Comparison of ENCODE assay signal across 1 cellular context in the genomic region with DNA sequence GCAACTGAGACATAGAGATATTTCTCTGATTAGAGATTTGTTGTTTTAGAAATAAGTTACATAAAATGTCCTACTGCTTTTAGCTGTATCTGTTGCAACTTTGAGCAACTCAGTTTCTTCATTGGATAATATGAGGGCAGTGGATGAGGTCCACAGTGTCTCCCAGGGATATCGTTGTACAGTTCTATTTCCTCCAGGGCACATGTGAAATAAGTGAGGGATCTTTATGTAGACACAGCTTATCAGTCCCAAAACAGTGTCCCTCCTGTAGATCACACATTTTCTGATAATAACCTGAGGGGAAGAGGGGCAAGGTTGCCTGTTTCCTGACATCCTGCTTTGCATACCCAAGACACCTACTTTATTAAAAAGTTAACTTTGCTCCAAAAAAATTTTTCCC.
TF ChIP-seq lines count a peak whose summit lies in the region.

No MANE protein-coding gene starts in this region.

TF ChIP-seq in K562, 482 proteins besides CTCF, POLR2A, EP300 and RAD21 (continued from another document and continues in another):
- TF ChIP-seq, protein P1, sequence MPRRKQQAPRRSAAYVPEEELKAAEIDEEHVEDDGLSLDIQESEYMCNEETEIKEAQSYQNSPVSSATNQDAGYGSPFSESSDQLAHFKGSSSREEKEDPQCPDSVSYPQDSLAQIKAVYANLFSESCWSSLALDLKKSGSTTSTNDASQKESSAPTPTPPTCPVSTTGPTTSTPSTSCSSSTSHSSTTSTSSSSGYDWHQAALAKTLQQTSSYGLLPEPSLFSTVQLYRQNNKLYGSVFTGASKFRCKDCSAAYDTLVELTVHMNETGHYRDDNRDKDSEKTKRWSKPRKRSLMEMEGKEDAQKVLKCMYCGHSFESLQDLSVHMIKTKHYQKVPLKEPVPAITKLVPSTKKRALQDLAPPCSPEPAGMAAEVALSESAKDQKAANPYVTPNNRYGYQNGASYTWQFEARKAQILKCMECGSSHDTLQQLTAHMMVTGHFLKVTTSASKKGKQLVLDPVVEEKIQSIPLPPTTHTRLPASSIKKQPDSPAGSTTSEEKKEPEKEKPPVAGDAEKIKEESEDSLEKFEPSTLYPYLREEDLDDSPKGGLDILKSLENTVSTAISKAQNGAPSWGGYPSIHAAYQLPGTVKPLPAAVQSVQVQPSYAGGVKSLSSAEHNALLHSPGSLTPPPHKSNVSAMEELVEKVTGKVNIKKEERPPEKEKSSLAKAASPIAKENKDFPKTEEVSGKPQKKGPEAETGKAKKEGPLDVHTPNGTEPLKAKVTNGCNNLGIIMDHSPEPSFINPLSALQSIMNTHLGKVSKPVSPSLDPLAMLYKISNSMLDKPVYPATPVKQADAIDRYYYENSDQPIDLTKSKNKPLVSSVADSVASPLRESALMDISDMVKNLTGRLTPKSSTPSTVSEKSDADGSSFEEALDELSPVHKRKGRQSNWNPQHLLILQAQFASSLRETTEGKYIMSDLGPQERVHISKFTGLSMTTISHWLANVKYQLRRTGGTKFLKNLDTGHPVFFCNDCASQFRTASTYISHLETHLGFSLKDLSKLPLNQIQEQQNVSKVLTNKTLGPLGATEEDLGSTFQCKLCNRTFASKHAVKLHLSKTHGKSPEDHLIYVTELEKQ (CRISPR knock-in tag; IDR thresholded peaks at IDR 0.05): no peak
- no peak for TF ChIP-seq PTRF (tag; IDR thresholded peaks at IDR 0.05)
- TF ChIP-seq POU5F1 (IDR thresholded peaks at IDR 0.05; ENCODE audit: borderline replicate concordance, low read depth, low read length, partially characterized antibody): no peak
- TF ChIP-seq FOXJ3 (CRISPR knock-in tag; IDR thresholded peaks at IDR 0.05): no peak
- no peak; the same call in 1 of the 2 replicates for TF ChIP-seq BHLHE40 (IDR thresholded peaks at IDR 0.05; ENCODE audit: low read length)
- TF ChIP-seq NBN (IDR thresholded peaks at IDR 0.05; ENCODE audit: low read depth): 0 out of 2 replicates have a peak, but pooled peaks have one; percentile 43
- TF ChIP-seq EP400 (IDR thresholded peaks at IDR 0.05): peak; percentile 31; the same call in 1 of the 2 replicates
- TF ChIP-seq CHD1 (IDR thresholded peaks at IDR 0.05; ENCODE audit: low read length): no peak
- peak; percentile 74 for TF ChIP-seq SMARCE1 (IDR thresholded peaks at IDR 0.05)
- TF ChIP-seq, protein P2, sequence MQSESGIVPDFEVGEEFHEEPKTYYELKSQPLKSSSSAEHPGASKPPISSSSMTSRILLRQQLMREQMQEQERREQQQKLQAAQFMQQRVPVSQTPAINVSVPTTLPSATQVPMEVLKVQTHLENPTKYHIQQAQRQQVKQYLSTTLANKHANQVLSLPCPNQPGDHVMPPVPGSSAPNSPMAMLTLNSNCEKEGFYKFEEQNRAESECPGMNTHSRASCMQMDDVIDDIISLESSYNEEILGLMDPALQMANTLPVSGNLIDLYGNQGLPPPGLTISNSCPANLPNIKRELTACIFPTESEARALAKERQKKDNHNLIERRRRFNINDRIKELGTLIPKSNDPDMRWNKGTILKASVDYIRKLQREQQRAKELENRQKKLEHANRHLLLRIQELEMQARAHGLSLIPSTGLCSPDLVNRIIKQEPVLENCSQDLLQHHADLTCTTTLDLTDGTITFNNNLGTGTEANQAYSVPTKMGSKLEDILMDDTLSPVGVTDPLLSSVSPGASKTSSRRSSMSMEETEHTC (IDR thresholded peaks at IDR 0.05): no peak
- TF ChIP-seq NFRKB (IDR thresholded peaks at IDR 0.05; ENCODE audit: low read depth): no peak
- TF ChIP-seq BCOR (IDR thresholded peaks at IDR 0.05): no peak
- TF ChIP-seq ZC3H4 (CRISPR knock-in tag; IDR thresholded peaks at IDR 0.05; ENCODE audit: borderline replicate concordance): no peak
- no peak for TF ChIP-seq ZNF274 (IDR thresholded peaks at IDR 0.05; ENCODE audit: borderline replicate concordance, low read depth, low read length)
- TF ChIP-seq FOXA1 (IDR thresholded peaks at IDR 0.05; ENCODE audit: borderline replicate concordance): no peak
- no peak for TF ChIP-seq ZBTB17 (CRISPR knock-in tag; IDR thresholded peaks at IDR 0.05)
- no peak for TF ChIP-seq MEF2A (IDR thresholded peaks at IDR 0.05; ENCODE audit: control insufficient read depth, low read depth, low read length)
- no peak for TF ChIP-seq ZNF780A (CRISPR knock-in tag; IDR thresholded peaks at IDR 0.05)
- no peak for TF ChIP-seq PPARD (CRISPR knock-in tag; IDR thresholded peaks at IDR 0.05)
- TF ChIP-seq, protein P3, sequence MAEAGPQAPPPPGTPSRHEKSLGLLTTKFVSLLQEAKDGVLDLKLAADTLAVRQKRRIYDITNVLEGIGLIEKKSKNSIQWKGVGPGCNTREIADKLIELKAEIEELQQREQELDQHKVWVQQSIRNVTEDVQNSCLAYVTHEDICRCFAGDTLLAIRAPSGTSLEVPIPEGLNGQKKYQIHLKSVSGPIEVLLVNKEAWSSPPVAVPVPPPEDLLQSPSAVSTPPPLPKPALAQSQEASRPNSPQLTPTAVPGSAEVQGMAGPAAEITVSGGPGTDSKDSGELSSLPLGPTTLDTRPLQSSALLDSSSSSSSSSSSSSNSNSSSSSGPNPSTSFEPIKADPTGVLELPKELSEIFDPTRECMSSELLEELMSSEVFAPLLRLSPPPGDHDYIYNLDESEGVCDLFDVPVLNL (CRISPR knock-in tag; IDR thresholded peaks at IDR 0.05; ENCODE audit: low read depth): no peak
- TF ChIP-seq, protein P4, sequence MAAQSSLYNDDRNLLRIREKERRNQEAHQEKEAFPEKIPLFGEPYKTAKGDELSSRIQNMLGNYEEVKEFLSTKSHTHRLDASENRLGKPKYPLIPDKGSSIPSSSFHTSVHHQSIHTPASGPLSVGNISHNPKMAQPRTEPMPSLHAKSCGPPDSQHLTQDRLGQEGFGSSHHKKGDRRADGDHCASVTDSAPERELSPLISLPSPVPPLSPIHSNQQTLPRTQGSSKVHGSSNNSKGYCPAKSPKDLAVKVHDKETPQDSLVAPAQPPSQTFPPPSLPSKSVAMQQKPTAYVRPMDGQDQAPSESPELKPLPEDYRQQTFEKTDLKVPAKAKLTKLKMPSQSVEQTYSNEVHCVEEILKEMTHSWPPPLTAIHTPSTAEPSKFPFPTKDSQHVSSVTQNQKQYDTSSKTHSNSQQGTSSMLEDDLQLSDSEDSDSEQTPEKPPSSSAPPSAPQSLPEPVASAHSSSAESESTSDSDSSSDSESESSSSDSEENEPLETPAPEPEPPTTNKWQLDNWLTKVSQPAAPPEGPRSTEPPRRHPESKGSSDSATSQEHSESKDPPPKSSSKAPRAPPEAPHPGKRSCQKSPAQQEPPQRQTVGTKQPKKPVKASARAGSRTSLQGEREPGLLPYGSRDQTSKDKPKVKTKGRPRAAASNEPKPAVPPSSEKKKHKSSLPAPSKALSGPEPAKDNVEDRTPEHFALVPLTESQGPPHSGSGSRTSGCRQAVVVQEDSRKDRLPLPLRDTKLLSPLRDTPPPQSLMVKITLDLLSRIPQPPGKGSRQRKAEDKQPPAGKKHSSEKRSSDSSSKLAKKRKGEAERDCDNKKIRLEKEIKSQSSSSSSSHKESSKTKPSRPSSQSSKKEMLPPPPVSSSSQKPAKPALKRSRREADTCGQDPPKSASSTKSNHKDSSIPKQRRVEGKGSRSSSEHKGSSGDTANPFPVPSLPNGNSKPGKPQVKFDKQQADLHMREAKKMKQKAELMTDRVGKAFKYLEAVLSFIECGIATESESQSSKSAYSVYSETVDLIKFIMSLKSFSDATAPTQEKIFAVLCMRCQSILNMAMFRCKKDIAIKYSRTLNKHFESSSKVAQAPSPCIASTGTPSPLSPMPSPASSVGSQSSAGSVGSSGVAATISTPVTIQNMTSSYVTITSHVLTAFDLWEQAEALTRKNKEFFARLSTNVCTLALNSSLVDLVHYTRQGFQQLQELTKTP (IDR thresholded peaks at IDR 0.05; ENCODE audit: low read depth in 1 of 2, partially characterized antibody in 2 of 2): no peak
- TF ChIP-seq ELF2 (CRISPR knock-in tag; IDR thresholded peaks at IDR 0.05): no peak
- TF ChIP-seq, protein P5, sequence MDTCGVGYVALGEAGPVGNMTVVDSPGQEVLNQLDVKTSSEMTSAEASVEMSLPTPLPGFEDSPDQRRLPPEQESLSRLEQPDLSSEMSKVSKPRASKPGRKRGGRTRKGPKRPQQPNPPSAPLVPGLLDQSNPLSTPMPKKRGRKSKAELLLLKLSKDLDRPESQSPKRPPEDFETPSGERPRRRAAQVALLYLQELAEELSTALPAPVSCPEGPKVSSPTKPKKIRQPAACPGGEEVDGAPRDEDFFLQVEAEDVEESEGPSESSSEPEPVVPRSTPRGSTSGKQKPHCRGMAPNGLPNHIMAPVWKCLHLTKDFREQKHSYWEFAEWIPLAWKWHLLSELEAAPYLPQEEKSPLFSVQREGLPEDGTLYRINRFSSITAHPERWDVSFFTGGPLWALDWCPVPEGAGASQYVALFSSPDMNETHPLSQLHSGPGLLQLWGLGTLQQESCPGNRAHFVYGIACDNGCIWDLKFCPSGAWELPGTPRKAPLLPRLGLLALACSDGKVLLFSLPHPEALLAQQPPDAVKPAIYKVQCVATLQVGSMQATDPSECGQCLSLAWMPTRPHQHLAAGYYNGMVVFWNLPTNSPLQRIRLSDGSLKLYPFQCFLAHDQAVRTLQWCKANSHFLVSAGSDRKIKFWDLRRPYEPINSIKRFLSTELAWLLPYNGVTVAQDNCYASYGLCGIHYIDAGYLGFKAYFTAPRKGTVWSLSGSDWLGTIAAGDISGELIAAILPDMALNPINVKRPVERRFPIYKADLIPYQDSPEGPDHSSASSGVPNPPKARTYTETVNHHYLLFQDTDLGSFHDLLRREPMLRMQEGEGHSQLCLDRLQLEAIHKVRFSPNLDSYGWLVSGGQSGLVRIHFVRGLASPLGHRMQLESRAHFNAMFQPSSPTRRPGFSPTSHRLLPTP (IDR thresholded peaks at IDR 0.05; ENCODE audit: borderline replicate concordance, extremely low read depth, insufficient read length): no peak
- no peak for TF ChIP-seq PRMT5 (CRISPR knock-in tag; IDR thresholded peaks at IDR 0.05)
- no peak for TF ChIP-seq KAT8 (IDR thresholded peaks at IDR 0.05; ENCODE audit: low read depth)
- no peak for TF ChIP-seq OTX1 (CRISPR knock-in tag; IDR thresholded peaks at IDR 0.05)
- TF ChIP-seq ZNF561 (CRISPR knock-in tag; conservative IDR thresholded peaks at IDR 0.05): no peak
- TF ChIP-seq SMARCA4 (IDR thresholded peaks at IDR 0.05): peak; percentile 78
- TF ChIP-seq DMBX1 (CRISPR knock-in tag; IDR thresholded peaks at IDR 0.05; ENCODE audit: borderline replicate concordance): no peak
- TF ChIP-seq SNIP1 (IDR thresholded peaks at IDR 0.05; ENCODE audit: low read depth): no peak
- TF ChIP-seq, protein P6, sequence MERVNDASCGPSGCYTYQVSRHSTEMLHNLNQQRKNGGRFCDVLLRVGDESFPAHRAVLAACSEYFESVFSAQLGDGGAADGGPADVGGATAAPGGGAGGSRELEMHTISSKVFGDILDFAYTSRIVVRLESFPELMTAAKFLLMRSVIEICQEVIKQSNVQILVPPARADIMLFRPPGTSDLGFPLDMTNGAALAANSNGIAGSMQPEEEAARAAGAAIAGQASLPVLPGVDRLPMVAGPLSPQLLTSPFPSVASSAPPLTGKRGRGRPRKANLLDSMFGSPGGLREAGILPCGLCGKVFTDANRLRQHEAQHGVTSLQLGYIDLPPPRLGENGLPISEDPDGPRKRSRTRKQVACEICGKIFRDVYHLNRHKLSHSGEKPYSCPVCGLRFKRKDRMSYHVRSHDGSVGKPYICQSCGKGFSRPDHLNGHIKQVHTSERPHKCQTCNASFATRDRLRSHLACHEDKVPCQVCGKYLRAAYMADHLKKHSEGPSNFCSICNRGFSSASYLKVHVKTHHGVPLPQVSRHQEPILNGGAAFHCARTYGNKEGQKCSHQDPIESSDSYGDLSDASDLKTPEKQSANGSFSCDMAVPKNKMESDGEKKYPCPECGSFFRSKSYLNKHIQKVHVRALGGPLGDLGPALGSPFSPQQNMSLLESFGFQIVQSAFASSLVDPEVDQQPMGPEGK (CRISPR knock-in tag; IDR thresholded peaks at IDR 0.05; ENCODE audit: borderline replicate concordance): no peak
- TF ChIP-seq ZNF143 (CRISPR knock-in tag; IDR thresholded peaks at IDR 0.05): no peak
- no peak for TF ChIP-seq NCOA6 (IDR thresholded peaks at IDR 0.05)
- TF ChIP-seq, protein P7, sequence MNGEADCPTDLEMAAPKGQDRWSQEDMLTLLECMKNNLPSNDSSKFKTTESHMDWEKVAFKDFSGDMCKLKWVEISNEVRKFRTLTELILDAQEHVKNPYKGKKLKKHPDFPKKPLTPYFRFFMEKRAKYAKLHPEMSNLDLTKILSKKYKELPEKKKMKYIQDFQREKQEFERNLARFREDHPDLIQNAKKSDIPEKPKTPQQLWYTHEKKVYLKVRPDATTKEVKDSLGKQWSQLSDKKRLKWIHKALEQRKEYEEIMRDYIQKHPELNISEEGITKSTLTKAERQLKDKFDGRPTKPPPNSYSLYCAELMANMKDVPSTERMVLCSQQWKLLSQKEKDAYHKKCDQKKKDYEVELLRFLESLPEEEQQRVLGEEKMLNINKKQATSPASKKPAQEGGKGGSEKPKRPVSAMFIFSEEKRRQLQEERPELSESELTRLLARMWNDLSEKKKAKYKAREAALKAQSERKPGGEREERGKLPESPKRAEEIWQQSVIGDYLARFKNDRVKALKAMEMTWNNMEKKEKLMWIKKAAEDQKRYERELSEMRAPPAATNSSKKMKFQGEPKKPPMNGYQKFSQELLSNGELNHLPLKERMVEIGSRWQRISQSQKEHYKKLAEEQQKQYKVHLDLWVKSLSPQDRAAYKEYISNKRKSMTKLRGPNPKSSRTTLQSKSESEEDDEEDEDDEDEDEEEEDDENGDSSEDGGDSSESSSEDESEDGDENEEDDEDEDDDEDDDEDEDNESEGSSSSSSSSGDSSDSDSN (IDR thresholded peaks at IDR 0.05; ENCODE audit: borderline replicate concordance in 1 of 2, low read depth in 2 of 2, low read length in 2 of 2): no peak
- no peak for TF ChIP-seq RBFOX2 (IDR thresholded peaks at IDR 0.05; ENCODE audit: low read depth, low read length)
- no peak for TF ChIP-seq LCOR (CRISPR knock-in tag; IDR thresholded peaks at IDR 0.05)
- no peak for TF ChIP-seq ARHGAP35 (IDR thresholded peaks at IDR 0.05; ENCODE audit: partially characterized antibody)
- TF ChIP-seq MCM7 (IDR thresholded peaks at IDR 0.05): no peak
- no peak for TF ChIP-seq ZNF232 (CRISPR knock-in tag; IDR thresholded peaks at IDR 0.05)
- TF ChIP-seq RUNX1 (IDR thresholded peaks at IDR 0.05; ENCODE audit: low read depth): no peak
- no peak for TF ChIP-seq ILF3 (IDR thresholded peaks at IDR 0.05; ENCODE audit: borderline replicate concordance)
- TF ChIP-seq, protein P8, sequence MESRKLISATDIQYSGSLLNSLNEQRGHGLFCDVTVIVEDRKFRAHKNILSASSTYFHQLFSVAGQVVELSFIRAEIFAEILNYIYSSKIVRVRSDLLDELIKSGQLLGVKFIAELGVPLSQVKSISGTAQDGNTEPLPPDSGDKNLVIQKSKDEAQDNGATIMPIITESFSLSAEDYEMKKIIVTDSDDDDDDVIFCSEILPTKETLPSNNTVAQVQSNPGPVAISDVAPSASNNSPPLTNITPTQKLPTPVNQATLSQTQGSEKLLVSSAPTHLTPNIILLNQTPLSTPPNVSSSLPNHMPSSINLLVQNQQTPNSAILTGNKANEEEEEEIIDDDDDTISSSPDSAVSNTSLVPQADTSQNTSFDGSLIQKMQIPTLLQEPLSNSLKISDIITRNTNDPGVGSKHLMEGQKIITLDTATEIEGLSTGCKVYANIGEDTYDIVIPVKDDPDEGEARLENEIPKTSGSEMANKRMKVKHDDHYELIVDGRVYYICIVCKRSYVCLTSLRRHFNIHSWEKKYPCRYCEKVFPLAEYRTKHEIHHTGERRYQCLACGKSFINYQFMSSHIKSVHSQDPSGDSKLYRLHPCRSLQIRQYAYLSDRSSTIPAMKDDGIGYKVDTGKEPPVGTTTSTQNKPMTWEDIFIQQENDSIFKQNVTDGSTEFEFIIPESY (CRISPR knock-in tag; IDR thresholded peaks at IDR 0.05): no peak
- no peak for TF ChIP-seq HDAC1 (IDR thresholded peaks at IDR 0.05)
